9 cellular contexts compared by ENCODE assay signal in the genomic region with DNA sequence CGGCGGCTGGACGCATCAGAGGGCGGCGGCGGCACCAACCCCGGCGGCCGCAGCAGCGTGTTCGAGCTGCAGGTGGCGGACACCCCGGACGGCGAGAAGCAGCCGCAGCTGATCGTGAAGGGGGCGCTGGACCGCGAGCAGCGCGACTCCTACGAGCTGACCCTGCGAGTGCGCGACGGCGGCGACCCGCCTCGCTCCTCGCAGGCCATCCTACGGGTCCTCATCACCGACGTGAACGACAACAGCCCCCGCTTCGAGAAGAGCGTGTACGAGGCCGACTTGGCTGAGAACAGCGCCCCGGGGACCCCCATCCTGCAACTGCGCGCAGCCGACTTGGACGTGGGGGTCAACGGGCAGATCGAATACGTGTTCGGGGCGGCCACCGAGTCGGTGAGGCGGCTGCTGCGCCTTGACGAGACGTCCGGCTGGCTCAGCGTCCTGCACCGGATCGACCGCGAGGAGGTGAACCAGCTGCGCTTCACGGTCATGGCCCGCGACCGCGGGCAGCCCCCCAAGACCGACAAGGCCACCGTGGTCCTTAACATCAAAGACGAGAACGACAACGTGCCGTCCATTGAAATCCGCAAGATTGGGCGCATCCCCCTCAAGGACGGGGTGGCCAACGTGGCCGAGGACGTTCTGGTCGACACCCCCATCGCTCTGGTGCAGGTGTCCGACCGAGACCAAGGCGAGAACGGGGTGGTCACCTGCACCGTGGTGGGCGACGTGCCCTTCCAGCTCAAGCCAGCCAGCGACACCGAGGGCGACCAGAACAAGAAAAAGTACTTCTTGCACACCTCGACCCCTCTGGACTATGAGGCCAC. TPM values are rescaled to one million over a fixed set of nuclear protein-coding genes. Genes with fewer than 3 reads are reported as not detected.
DNase-seq lines count a peak whose midpoint lies in the region; ATAC-seq, FAIRE-seq and TF ChIP-seq lines count a peak whose summit lies in the region.
"Had no signal": no experiment of that assay in that cellular context is flagged by ENCODE, and none has a peak within 500 bp of the region (broad histone marks: within the 10 kb centered on the region; RNA-seq: fewer than 3 reads in every experiment).

No MANE protein-coding gene starts in this region.

- peaks cover 3% of the 10 kb centered on the region for H4K20me1 ChIP-seq in keratinocyte (ENCODE audit: control insufficient read depth, extremely low read depth, insufficient read depth, low read length)

- H3K4me1 ChIP-seq in keratinocyte (ENCODE audit: control insufficient read depth, extremely low read depth, insufficient read depth, low read length): peaks cover 15% of the 10 kb centered on the region
- peaks cover 33 to 36% (median 34%) of the 10 kb centered on the region in 3 donors for H3K4me1 ChIP-seq in skeletal muscle tissue (ENCODE audit: control insufficient read depth in 3 of 3, insufficient read depth in 3 of 3, low read length in 3 of 3)

- DNase-seq in H7 (peak; percentile 58), bronchial epithelial cell (ENCODE audit: low read depth) (no peak), keratinocyte (ENCODE audit: low read depth, low spot score) (no peak), foreskin melanocyte (no peak), NCI-H1694 (lab: John Stamatoyannopoulos, UW) (no peak), epidermal melanocyte (ENCODE audit: insufficient read length, low spot score) (no peak)

- peak overlapping the region; percentile 76 for H3K27ac ChIP-seq in keratinocyte (ENCODE audit: control insufficient read depth, insufficient read depth, low read length)
- H3K27ac ChIP-seq in skeletal muscle tissue (ENCODE audit: low read depth, low read length): no peak overlapping the region

- TF ChIP-seq CTCF in bronchial epithelial cell (IDR thresholded peaks at IDR 0.05; ENCODE audit: insufficient read depth, low read length, severe bottlenecking) (no peak), keratinocyte (optimal IDR thresholded peaks at IDR 0.05 in 1 of 3, IDR thresholded peaks at IDR 0.05 in 1 of 3, conservative IDR thresholded peaks at IDR 0.05 in 1 of 3; ENCODE audit: extremely low read depth in 1 of 3, insufficient read depth in 2 of 3, low read length in 3 of 3) (no peak)

- peaks cover 60% of the 10 kb centered on the region for H3K27me3 ChIP-seq in H7 (ENCODE audit: control insufficient read depth, insufficient read depth, low read length)
- H3K27me3 ChIP-seq in bronchial epithelial cell (ENCODE audit: control insufficient read depth, insufficient read depth, low read length): no peaks in the 10 kb centered on the region
- no peaks in the 10 kb centered on the region for H3K27me3 ChIP-seq in keratinocyte (ENCODE audit: control insufficient read depth, extremely low read depth, insufficient read depth, low read length)
- peaks cover 51 to 68% (median 58%) of the 10 kb centered on the region in 3 donors for H3K27me3 ChIP-seq in skeletal muscle tissue (ENCODE audit: control insufficient read depth in 3 of 3, insufficient read depth in 3 of 3, low read length in 3 of 3)

- peak overlapping the region; percentile 89 for H3K4me2 ChIP-seq in keratinocyte (ENCODE audit: control insufficient read depth, extremely low read depth, insufficient read depth, low read depth, low read length)

- dilution Hi-C loops in keratinocyte (cut with MboI; ENCODE audit: extremely low pct_ligation_motif_present, low sequenced_read_pairs): no loop called here

- peaks cover 70% of the 10 kb centered on the region for H3K79me2 ChIP-seq in keratinocyte (ENCODE audit: control insufficient read depth, insufficient read depth, low read length)

- H3K4me3 ChIP-seq in H7 (ENCODE audit: insufficient read depth, low read depth, low read length) (peak overlapping the region; percentile 80), bronchial epithelial cell (ENCODE audit: low read depth, low read length) (peak overlapping the region; percentile 55), keratinocyte (ENCODE audit: control insufficient read depth in 2 of 3, extremely low read depth in 1 of 3, insufficient read depth in 2 of 3, low read depth in 1 of 3, low read length in 3 of 3) (peak overlapping the region; percentile 57 to 77 (median 76)), skeletal muscle tissue (ENCODE audit: low read length in 3 of 3) (peak overlapping the region; percentile 43 to 54 (median 48))

- H3K9me3 ChIP-seq in keratinocyte (ENCODE audit: control insufficient read depth, low read depth, low read length) (no peaks in the 10 kb centered on the region), skeletal muscle tissue (ENCODE audit: control insufficient read depth in 3 of 3, low read length in 3 of 3) (no peaks in the 10 kb centered on the region)

- no peak for ATAC-seq in HG03565 (IDR thresholded peaks at IDR 0.05; ENCODE audit: unreplicated experiment)

- FAIRE-seq in bronchial epithelial cell (lab: Jason Lieb, UNC): no peak
- FAIRE-seq in keratinocyte (lab: Jason Lieb, UNC): no peak

- H3K36me3 ChIP-seq in H7 (replicated peaks; ENCODE audit: control insufficient read depth, insufficient read depth, low read length) (no peaks in the 10 kb centered on the region), bronchial epithelial cell (ENCODE audit: control insufficient read depth, insufficient read depth, low read length) (no peaks in the 10 kb centered on the region), keratinocyte (ENCODE audit: control insufficient read depth in 2 of 2, extremely low read depth in 1 of 2, insufficient read depth in 2 of 2, low read length in 2 of 2) (peaks cover 2 to 6% of the 10 kb centered on the region in 2 experiments), skeletal muscle tissue (ENCODE audit: control insufficient read depth in 3 of 3, insufficient read depth in 3 of 3, low read length in 3 of 3) (no peaks in the 10 kb centered on the region)

- H3K9me1 ChIP-seq in keratinocyte (ENCODE audit: control insufficient read depth, extremely low read depth, insufficient read depth, low read length): no peaks in the 10 kb centered on the region

- H3K9ac ChIP-seq in keratinocyte (ENCODE audit: control insufficient read depth, extremely low read depth, insufficient read depth, low read length): peak overlapping the region; percentile 81
- no peak overlapping the region for H3K9ac ChIP-seq in skeletal muscle tissue (ENCODE audit: low read depth in 1 of 3, low read length in 3 of 3)

- H2AFZ ChIP-seq in keratinocyte (ENCODE audit: control insufficient read depth, low read length): peak overlapping the region; percentile 59

RNA-seq across cellular contexts. Expression of a gene that starts 2.1 kb away (rescaled TPM):
- total RNA-seq in H7 (2014; rRNA removed; shearing (Covaris generic)): 3.7 and 8.2 TPM in 2 replicates
- 12.1 and 16.4 TPM in 2 replicates for total RNA-seq in bronchial epithelial cell
- polyA plus RNA-seq in keratinocyte: 28.1 to 38.5 TPM (median 30.1 TPM) in 3 replicates
- polyA plus RNA-seq in keratinocyte (2011; ENCODE audit: low read depth): 7.7 TPM
- polyA plus RNA-seq in keratinocyte (2011; cell fraction: cytosol; rRNA removed): 11.5 and 14.8 TPM in 2 replicates
- polyA plus RNA-seq in keratinocyte (2011; cell fraction: nucleus; rRNA removed): 66.4 and 68.4 TPM in 2 replicates
- polyA plus RNA-seq in keratinocyte (2012; ENCODE audit: low replicate concordance): 8.7 and 30.7 TPM in 2 replicates
- polyA minus RNA-seq in keratinocyte: 88.0 to 111 TPM (median 93.2 TPM) in 3 replicates
- polyA minus RNA-seq in keratinocyte (2011; cell fraction: cytosol; rRNA and poly(A)+ RNA removed): 32.0 TPM
- 131 and 201 TPM in 2 replicates for polyA minus RNA-seq in keratinocyte (2011; cell fraction: nucleus; rRNA and poly(A)+ RNA removed)
- total RNA-seq in skeletal muscle tissue: 33.4 TPM
- polyA plus RNA-seq: IgD-negative memory B cell had no signal
